In genomic region chr6:142885182-142885867, GRCh38 we compare ENCODE assay signal across 8 cellular contexts. TPM values are rescaled to one million over a fixed set of nuclear protein-coding genes. Genes with fewer than 3 reads are reported as not detected.
DNase-seq lines count a peak whose midpoint lies in the region; ATAC-seq and TF ChIP-seq lines count a peak whose summit lies in the region.

No MANE protein-coding gene starts in this region.

- peaks cover 45 to 69% (median 54%) of the 10 kb centered on the region in 3 donors for H3K4me1 Mint-ChIP-seq in IgD-negative memory B cell
- peaks cover 51% of the 10 kb centered on the region for H3K4me1 Mint-ChIP-seq in memory B cell

- DNase-seq in memory B cell (ENCODE audit: low spot score in 2 of 2): peak; percentile 50 to 65
- peak; percentile 75 for DNase-seq in superior temporal gyrus (ENCODE audit: extremely low spot score)
- no peak for DNase-seq in NCI-H1436 treated with DMSO at 0.1 percent for 48 hours (lab: John Stamatoyannopoulos, UW)

- no peaks in the 10 kb centered on the region for H3K9me3 ChIP-seq in duodenal mucosa (ENCODE audit: control insufficient read depth in 1 of 2, low read length in 2 of 2)

- peak overlapping the region; percentile 23 to 98 (median 88) for H3K4me3 Mint-ChIP-seq in IgD-negative memory B cell
- peak overlapping the region; percentile 96 for H3K4me3 Mint-ChIP-seq in memory B cell

- H3K9me3 Mint-ChIP-seq in IgD-negative memory B cell: no peaks in the 10 kb centered on the region
- no peaks in the 10 kb centered on the region for H3K9me3 Mint-ChIP-seq in memory B cell

- TF ChIP-seq CTCF in WI38 (IDR thresholded peaks at IDR 0.05; ENCODE audit: low read depth, low read length): no peak

- no peaks in the 10 kb centered on the region for H3K36me3 ChIP-seq in duodenal mucosa (ENCODE audit: control insufficient read depth in 1 of 2, insufficient read depth in 2 of 2, low read length in 2 of 2)

- peaks cover 30 to 33% of the 10 kb centered on the region in 2 donors for H3K4me1 ChIP-seq in duodenal mucosa (ENCODE audit: control insufficient read depth in 1 of 2, insufficient read depth in 2 of 2, low read length in 2 of 2)

- H3K36me3 Mint-ChIP-seq in IgD-negative memory B cell (peaks cover 3% of the 10 kb centered on the region), memory B cell (peaks cover 13% of the 10 kb centered on the region)

- peak overlapping the region; percentile 15 to 48 for H3K9ac ChIP-seq in duodenal mucosa (ENCODE audit: low read depth in 1 of 2, low read length in 2 of 2)

- no peak overlapping the region for H3K27ac ChIP-seq in duodenal mucosa (ENCODE audit: low read depth, low read length)

- H3K27ac Mint-ChIP-seq in IgD-negative memory B cell: peak overlapping the region; percentile 66 to 96 (median 92)
- H3K27ac Mint-ChIP-seq in memory B cell: peak overlapping the region; percentile 97

- no peaks in the 10 kb centered on the region for H3K27me3 Mint-ChIP-seq in IgD-negative memory B cell
- no peaks in the 10 kb centered on the region for H3K27me3 Mint-ChIP-seq in memory B cell

- H3K4me3 ChIP-seq in GM08714 (ENCODE audit: low read length) (peak overlapping the region; percentile 68), WI38 (ENCODE audit: low read depth, low read length) (peak overlapping the region; percentile 47), duodenal mucosa (ENCODE audit: low read depth in 1 of 2, low read length in 2 of 2) (peak overlapping the region; percentile 46)

- peak; percentile 71 for ATAC-seq in GM21786 (IDR thresholded peaks at IDR 0.05; ENCODE audit: unreplicated experiment)
- ATAC-seq in memory B cell (ENCODE audit: low read depth): peak; percentile 86

- no peaks in the 10 kb centered on the region for H3K27me3 ChIP-seq in duodenal mucosa (ENCODE audit: control insufficient read depth in 1 of 2, insufficient read depth in 2 of 2, low read length in 2 of 2)

RNA-seq across cellular contexts. Expression of gene HIVEP2, which starts 59.7 kb away (rescaled TPM):
- 5.9 TPM for polyA plus RNA-seq in IgD-negative memory B cell
